In the genomic region with DNA sequence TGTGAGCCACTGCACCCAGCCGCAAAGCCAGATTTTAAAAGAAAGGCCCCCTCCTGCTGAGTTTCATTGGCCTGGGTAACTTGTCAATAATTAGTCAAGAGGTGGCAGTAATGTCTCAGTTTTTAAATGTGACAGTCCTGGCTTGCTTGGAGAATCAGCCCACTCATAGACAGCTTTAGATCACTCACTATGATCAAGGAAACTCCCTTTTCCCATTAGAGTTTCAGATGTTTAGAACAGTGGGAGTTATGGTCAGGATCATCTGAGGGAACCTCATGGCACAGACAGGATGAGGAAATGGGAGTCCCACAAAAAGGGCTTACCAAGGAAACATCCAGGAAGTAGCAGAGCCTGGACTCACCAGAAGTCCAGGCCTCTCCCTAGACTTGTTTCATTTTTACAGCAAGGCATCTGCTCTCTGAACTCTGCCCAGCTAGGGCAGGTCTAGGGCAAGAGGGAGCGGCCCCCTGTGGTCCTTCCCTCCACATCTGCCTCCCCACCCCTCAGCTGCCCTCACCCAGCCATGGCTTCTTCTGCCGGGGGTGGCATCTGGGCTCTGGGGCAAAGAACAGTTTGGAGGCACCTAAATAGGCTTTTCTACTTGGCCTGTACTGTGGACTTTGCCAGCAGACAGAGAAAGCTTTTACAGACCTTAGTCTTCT, we compare ENCODE assay signal across 9 cellular contexts. TPM values are rescaled to one million over a fixed set of nuclear protein-coding genes. Genes with fewer than 3 reads are reported as not detected.
DNase-seq lines count a peak whose midpoint lies in the region; TF ChIP-seq lines count a peak whose summit lies in the region.
"Had no signal": no experiment of that assay in that cellular context is flagged by ENCODE, and none has a peak within 500 bp of the region (broad histone marks: within the 10 kb centered on the region; RNA-seq: fewer than 3 reads in every experiment).

No MANE protein-coding gene starts in this region.

- TF ChIP-seq CTCF in HFFc6 (IDR thresholded peaks at IDR 0.05) = peak; percentile 67
- peak in 54 of 56 donors; percentile 26 to 79 (median 56) for TF ChIP-seq CTCF in dorsolateral prefrontal cortex (IDR thresholded peaks at IDR 0.05 in 54 of 56, conservative IDR thresholded peaks at IDR 0.05 in 2 of 56; ENCODE audit: low read depth in 1 of 56, partially characterized antibody in 56 of 56)

- H3K9me3 Mint-ChIP-seq in HFFc6 = no peaks in the 10 kb centered on the region
- H3K9me3 Mint-ChIP-seq: memory B cell had no signal

- peak overlapping the region; percentile 73 for H3K27ac Mint-ChIP-seq in HFFc6
- H3K27ac Mint-ChIP-seq: memory B cell had no signal

- no peak overlapping the region for H3K4me3 Mint-ChIP-seq in HFFc6
- H3K4me3 Mint-ChIP-seq: memory B cell had no signal

- H3K27me3 ChIP-seq in dorsolateral prefrontal cortex = no peaks in the 10 kb centered on the region

- no peaks in the 10 kb centered on the region for H3K36me3 Mint-ChIP-seq in HFFc6 (ENCODE audit: low read depth)
- H3K36me3 Mint-ChIP-seq: memory B cell had no signal

- no peak overlapping the region for H3K4me3 ChIP-seq in dorsolateral prefrontal cortex

- H3K27me3 Mint-ChIP-seq in HFFc6 (ENCODE audit: insufficient read depth) = peaks cover 10% of the 10 kb centered on the region
- H3K27me3 Mint-ChIP-seq: memory B cell had no signal

- peak; percentile 48 for DNase-seq in ELF-1 (ENCODE audit: low read depth, low spot score)
- DNase-seq in HFFc6 = peak; percentile 51
- peak; percentile 50 for DNase-seq in NCI-H748 (lab: John Stamatoyannopoulos, UW; ENCODE audit: unreplicated experiment)
- no peak for DNase-seq in dorsolateral prefrontal cortex
- DNase-seq in middle frontal gyrus (ENCODE audit: extremely low spot score, low spot score) = peak; percentile 53
- no peak for DNase-seq in NCI-H524 treated with DMSO at 0.1 percent for 48 hours (lab: John Stamatoyannopoulos, UW)
- no peak for DNase-seq in NCI-H1048 (lab: John Stamatoyannopoulos, UW)
- no peak for DNase-seq in stimulated activated CD4-positive, alpha-beta T cell treated with anti-CD3 and anti-CD28 coated beads, Interleukin-15, amount 100 ng/mL, for 24 hours

- peak overlapping the region in 35 of 59 donors; percentile 7 to 72 (median 42) for H3K27ac ChIP-seq in dorsolateral prefrontal cortex

- peaks cover 19% of the 10 kb centered on the region for H3K4me1 Mint-ChIP-seq in HFFc6 (ENCODE audit: low read depth)
- H3K4me1 Mint-ChIP-seq: memory B cell had no signal

- intact Hi-C loops in dorsolateral prefrontal cortex (cut with DNase I) = loop anchor here (2.0 to 10.0 kb wide), 7 partner anchors 185 to 623 kb away; a partner anchor contains a TSS

RNA-seq across cellular contexts. Expression of a gene that starts 11.2 kb away (rescaled TPM):
- not detected for total RNA-seq in HFFc6 (2021; fragmentation: NEBNext Ultra II Directional; extraction: Animal tissue kit (Norgen Biotek cat#: 25700))
- total RNA-seq in dorsolateral prefrontal cortex = under 1 TPM in 9 of 120 experiments, not detected in 111; 0.28 to 0.55 (median 0.39) TPM

Comparison
In these comparisons a context has a peak if more than half of its experiments do, and no peak if none do; other contexts are left out.
1. DNase-seq: peak in ELF-1 (single experiment), HFFc6 (single experiment), NCI-H748 (single experiment) and middle frontal gyrus (single experiment); none in dorsolateral prefrontal cortex (0 of 10), NCI-H524 treated with DMSO at 0.1 percent for 48 hours (single experiment), NCI-H1048 (single experiment) and stimulated activated CD4-positive, alpha-beta T cell treated with anti-CD3 and anti-CD28 coated beads, Interleukin-15, amount 100 ng/mL, for 24 hours (single experiment).